In the genomic region with DNA sequence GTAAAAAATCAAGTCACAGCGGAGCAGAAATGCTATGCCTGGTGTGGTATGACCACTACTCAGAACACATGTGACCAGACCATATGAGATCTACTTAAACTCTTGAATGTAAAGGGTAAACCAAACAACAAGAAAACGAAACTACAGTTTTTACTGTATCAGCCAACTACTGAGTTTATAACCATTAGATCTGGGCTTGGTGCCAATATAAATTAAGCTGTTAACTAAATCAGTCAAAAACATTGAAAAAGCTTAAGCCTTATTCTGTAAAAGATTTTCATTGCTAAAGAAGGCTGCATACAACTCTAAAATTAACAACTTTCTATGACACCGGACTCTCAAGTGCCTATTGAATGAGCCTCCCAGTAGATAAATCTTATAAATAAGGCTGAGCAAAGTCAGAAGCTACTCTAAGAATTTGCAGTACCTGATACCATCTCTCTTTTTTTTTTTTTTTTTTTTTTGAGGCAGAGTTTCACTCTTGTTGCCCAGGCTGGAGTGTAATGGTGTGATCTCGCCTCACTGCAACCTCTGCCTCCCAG, we compare ENCODE assay signal across 8 cellular contexts. TPM values are rescaled to one million over a fixed set of nuclear protein-coding genes. Genes with fewer than 3 reads are reported as not detected.
DNase-seq lines count a peak whose midpoint lies in the region; ATAC-seq, FAIRE-seq and TF ChIP-seq lines count a peak whose summit lies in the region.

No MANE protein-coding gene starts in this region.

- peak overlapping the region; percentile 61 for H3K4me3 Mint-ChIP-seq in activated CD4-positive, alpha-beta memory T cell treated with anti-CD3 and anti-CD28 coated beads, Interleukin-2, amount 10 ng/mL, durations not matched to agents 7 days and 5 days

- no peaks in the 10 kb centered on the region for H3K27me3 ChIP-seq in adrenal gland

- intact Hi-C loops in adrenal gland (cut with DNase I) = no loop called here

- no peaks in the 10 kb centered on the region for H3K9me3 ChIP-seq in adrenal gland (replicated peaks in 1 of 3)

- H3K27ac ChIP-seq in adrenal gland = no peak overlapping the region

- peak; percentile 88 for FAIRE-seq in GM12891 (lab: Jason Lieb, UNC)

- 22 to 41% (median 31%) methylated on average over 3 to 4 of the region's 4 CpGs for WGBS in adrenal gland, 4 donors

- TF ChIP-seq CTCF in adrenal gland (IDR thresholded peaks at IDR 0.05) = no peak

- peaks cover 28% of the 10 kb centered on the region for H3K4me1 Mint-ChIP-seq in activated CD4-positive, alpha-beta memory T cell treated with anti-CD3 and anti-CD28 coated beads, Interleukin-2, amount 10 ng/mL, durations not matched to agents 7 days and 5 days

- TF ChIP-seq POLR2A in GM12891 (IDR thresholded peaks at IDR 0.05; ENCODE audit: low read depth, low read length) = no peak
- TF ChIP-seq POLR2A in adrenal gland (IDR thresholded peaks at IDR 0.05) = no peak

- H3K36me3 ChIP-seq in adrenal gland (replicated peaks in 1 of 2) = no peaks in the 10 kb centered on the region

- H3K36me3 Mint-ChIP-seq in activated CD4-positive, alpha-beta memory T cell treated with anti-CD3 and anti-CD28 coated beads, Interleukin-2, amount 10 ng/mL, durations not matched to agents 7 days and 5 days (ENCODE audit: low read depth) = peaks cover 17% of the 10 kb centered on the region

- DNase-seq in GM12891 (ENCODE audit: insufficient read length, low spot score) (peak; percentile 17), HT-29 (ENCODE audit: low spot score) (peak; percentile 61), left lobe of liver (ENCODE audit: low spot score) (no peak), adrenal gland (no peak), epidermal melanocyte (ENCODE audit: insufficient read length, low spot score) (no peak), globus pallidus (ENCODE audit: low spot score) (no peak)
- no peak for DNase-seq in activated CD4-positive, alpha-beta memory T cell treated with anti-CD3 and anti-CD28 coated beads, Interleukin-2, amount 10 ng/mL, durations not matched to agents 7 days and 5 days

- peak overlapping the region; percentile 73 for H3K27ac Mint-ChIP-seq in activated CD4-positive, alpha-beta memory T cell treated with anti-CD3 and anti-CD28 coated beads, Interleukin-2, amount 10 ng/mL, durations not matched to agents 7 days and 5 days

- peaks cover 12 to 67% of the 10 kb centered on the region in 2 donors for H3K4me1 ChIP-seq in adrenal gland (replicated peaks in 1 of 2)

- ATAC-seq in GM21447 (IDR thresholded peaks at IDR 0.05; ENCODE audit: unreplicated experiment) (peak; percentile 99), left lobe of liver (peak; percentile 49)

- H3K4me3 ChIP-seq in adrenal gland = peak overlapping the region in 1 of 4 donors; percentile 44

- POLR2A ChIA-PET in activated CD4-positive, alpha-beta memory T cell treated with anti-CD3 and anti-CD28 coated beads, Interleukin-2, amount 10 ng/mL, durations not matched to agents 7 days and 5 days (lab: Charles Lee) = interaction anchor here (2.4 to 2.8 kb wide), 2 partner anchors 27 to 34 kb away, joined by 7 to 15 read pairs; no protein-coding TSS in a partner anchor

- CTCF ChIA-PET in activated CD4-positive, alpha-beta memory T cell treated with anti-CD3 and anti-CD28 coated beads, Interleukin-2, amount 10 ng/mL, durations not matched to agents 7 days and 5 days (lab: Charles Lee) = interaction anchor here (0.9 to 1.7 kb wide), 5 partner anchors 15 to 31 kb away, joined by 3 to 4 read pairs (median 3); no protein-coding TSS in a partner anchor

- no peaks in the 10 kb centered on the region for H3K27me3 Mint-ChIP-seq in activated CD4-positive, alpha-beta memory T cell treated with anti-CD3 and anti-CD28 coated beads, Interleukin-2, amount 10 ng/mL, durations not matched to agents 7 days and 5 days

- H3K9me3 Mint-ChIP-seq in activated CD4-positive, alpha-beta memory T cell treated with anti-CD3 and anti-CD28 coated beads, Interleukin-2, amount 10 ng/mL, durations not matched to agents 7 days and 5 days = no peaks in the 10 kb centered on the region

TF ChIP-seq in GM12891, 5 proteins besides CTCF, POLR2A, EP300 and RAD21:
- TF ChIP-seq POU2F2 (IDR thresholded peaks at IDR 0.05; ENCODE audit: low read depth, low read length) = no peak
- TF ChIP-seq POLR2AphosphoS5 (IDR thresholded peaks at IDR 0.05; ENCODE audit: low read depth, low read length) = no peak
- TF ChIP-seq TAF1 (IDR thresholded peaks at IDR 0.05; ENCODE audit: low read depth, low read length) = no peak
- TF ChIP-seq SPI1 (IDR thresholded peaks at IDR 0.05; ENCODE audit: low read depth, low read length) = no peak
- no peak for TF ChIP-seq PAX5 (IDR thresholded peaks at IDR 0.05; ENCODE audit: insufficient read depth, low read length, severe bottlenecking)

RNA-seq across cellular contexts. Expression of a gene that starts 35.4 kb away (rescaled TPM):
- 9.7 TPM for polyA plus RNA-seq in GM12891 (2012; ENCODE audit: low read depth, missing spikeins)
- 22.9 and 28.0 TPM in 2 replicates for total RNA-seq in HT-29 (2014; rRNA removed; shearing (Covaris generic))
- 10 to 100 TPM; 40.6 to 43.2 TPM for total RNA-seq in activated CD4-positive, alpha-beta memory T cell treated with anti-CD3 and anti-CD28 coated beads, Interleukin-2, amount 10 ng/mL, durations not matched to agents 7 days and 5 days
- 8.7 TPM for total RNA-seq in left lobe of liver
- total RNA-seq in adrenal gland = 10 to 100 TPM; 22.8 to 61.9 (median 40.6) TPM
- 10 to 100 TPM in 1 of 3 donors, 1 to 10 TPM in 2; 7.1 to 18.3 (median 8.6) TPM for polyA plus RNA-seq in adrenal gland

Comparison
In these comparisons a context has a peak if more than half of its experiments do, and no peak if none do; other contexts are left out.
1. DNase-seq: peak in GM12891 (single experiment) and HT-29 (single experiment); none in activated CD4-positive, alpha-beta memory T cell treated with anti-CD3 and anti-CD28 coated beads, Interleukin-2, amount 10 ng/mL, durations not matched to agents 7 days and 5 days (single experiment), left lobe of liver (single experiment), adrenal gland (0 of 7), epidermal melanocyte (single experiment) and globus pallidus (single experiment).